Comparison of ENCODE assay signal across 28 cellular contexts in the genomic region with DNA sequence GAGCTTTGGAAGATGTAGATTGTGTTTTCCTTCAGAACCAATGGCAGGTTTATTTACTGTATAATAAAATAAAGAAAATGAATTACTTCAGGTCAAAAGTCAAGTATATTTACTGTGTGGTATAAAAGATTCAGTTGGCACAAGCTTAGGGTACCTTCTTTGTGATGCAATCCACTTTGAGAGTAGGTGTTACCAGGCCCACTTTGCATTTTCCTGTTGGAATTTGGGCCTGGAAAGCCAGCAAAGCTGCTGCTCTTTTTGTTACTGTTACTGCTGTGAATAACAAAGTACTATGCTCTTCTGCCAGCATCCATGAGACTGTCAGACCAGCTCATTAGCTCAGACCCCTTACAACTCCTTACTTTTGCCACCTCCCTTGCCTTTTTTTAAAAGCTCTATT.
"Had no signal": no experiment of that assay in that cellular context is flagged by ENCODE, and none has a peak within 500 bp of the region (broad histone marks: within the 10 kb centered on the region; RNA-seq: fewer than 3 reads in every experiment).

No MANE protein-coding gene starts in this region.

- ATAC-seq: activated CD4-positive, alpha-beta T cell treated with anti-CD3 and anti-CD28 coated beads for 36 hours; activated CD4-positive, CD25-positive, alpha-beta regulatory T cell treated with anti-CD3 and anti-CD28 coated beads, Interleukin-2, amount 50 U/mL, for 24 hours; activated CD8-positive, alpha-beta T cell treated with anti-CD3 and anti-CD28 coated beads, Interleukin-2, amount 10 ng/mL, durations not matched to agents 7 days and 5 days; activated T-cell treated with anti-CD3 and anti-CD28 coated beads, Interleukin-2, amount 50 U/mL, for 4 hours had no signal

- H3K4me3 ChIP-seq: PC-9 had no signal

- H3K27me3 Mint-ChIP-seq: activated CD4-positive, alpha-beta T cell treated with anti-CD3 and anti-CD28 coated beads for 36 hours; activated CD4-positive, alpha-beta T cell treated with anti-CD3 and anti-CD28 coated beads, Interleukin-2, amount 10 ng/mL, durations not matched to agents 7 days and 5 days; activated naive CD8-positive, alpha-beta T cell treated with anti-CD3 and anti-CD28 coated beads for 36 hours had no signal

- DNase-seq: activated CD4-positive, alpha-beta T cell treated with anti-CD3 and anti-CD28 coated beads for 36 hours; activated CD4-positive, alpha-beta T cell treated with anti-CD3 and anti-CD28 coated beads, Interleukin-2, amount 10 ng/mL, durations not matched to agents 7 days and 5 days; activated CD4-positive, alpha-beta T cell treated with anti-CD3 and anti-CD28 coated beads, Interleukin-2, amount 50 U/mL, for 48 hours; activated CD8-positive, alpha-beta T cell treated with anti-CD3 and anti-CD28 coated beads, Interleukin-2, amount 10 ng/mL, durations not matched to agents 7 days and 5 days; activated effector memory CD4-positive, alpha-beta T cell treated with anti-CD3 and anti-CD28 coated beads, Interleukin-2, amount 50 U/mL, for 16 hours; activated naive CD4-positive, alpha-beta T cell; activated naive CD4-positive, alpha-beta T cell treated with anti-CD3 and anti-CD28 coated beads, Interleukin-2, amount 50 U/mL, for 16 hours; activated naive CD8-positive, alpha-beta T cell treated with anti-CD3 and anti-CD28 coated beads for 36 hours; activated T-cell treated with anti-CD3 and anti-CD28 coated beads for 4 hours; activated T-cell treated with anti-CD3 and anti-CD28 coated beads, Interleukin-2, amount 50 U/mL, for 4 hours; amniotic stem cell; aorta; brain microvascular endothelial cell; central memory CD4-positive, alpha-beta T cell; MM.1S; MV-4-11; NCI-H1092; NCI-H1436 treated with DMSO at 0.1 percent for 48 hours; NCI-H1694 treated with DMSO at 0.1 percent for 48 hours; NCI-H2029; NCI-H345; NCI-H526; NCI-H774; PC-9; Right ventricle myocardium superior; T1000 had no signal

- H3K4me1 Mint-ChIP-seq: activated CD4-positive, alpha-beta T cell treated with anti-CD3 and anti-CD28 coated beads for 36 hours; activated CD4-positive, alpha-beta T cell treated with anti-CD3 and anti-CD28 coated beads, Interleukin-2, amount 10 ng/mL, durations not matched to agents 7 days and 5 days; activated naive CD8-positive, alpha-beta T cell treated with anti-CD3 and anti-CD28 coated beads for 36 hours had no signal

- H3K9ac ChIP-seq: KMS-11 had no signal

- H3K36me3 ChIP-seq: brain microvascular endothelial cell had no signal

- H3K27ac Mint-ChIP-seq: activated CD4-positive, alpha-beta T cell treated with anti-CD3 and anti-CD28 coated beads for 36 hours; activated CD4-positive, alpha-beta T cell treated with anti-CD3 and anti-CD28 coated beads, Interleukin-2, amount 10 ng/mL, durations not matched to agents 7 days and 5 days; activated CD8-positive, alpha-beta T cell treated with anti-CD3 and anti-CD28 coated beads, Interleukin-2, amount 10 ng/mL, durations not matched to agents 7 days and 5 days; activated naive CD8-positive, alpha-beta T cell treated with anti-CD3 and anti-CD28 coated beads for 36 hours had no signal

- H3K4me3 Mint-ChIP-seq: activated CD4-positive, alpha-beta T cell treated with anti-CD3 and anti-CD28 coated beads for 36 hours; activated CD4-positive, alpha-beta T cell treated with anti-CD3 and anti-CD28 coated beads, Interleukin-2, amount 10 ng/mL, durations not matched to agents 7 days and 5 days; activated CD8-positive, alpha-beta T cell treated with anti-CD3 and anti-CD28 coated beads, Interleukin-2, amount 10 ng/mL, durations not matched to agents 7 days and 5 days; activated naive CD8-positive, alpha-beta T cell treated with anti-CD3 and anti-CD28 coated beads for 36 hours; activated T-cell treated with anti-CD3 and anti-CD28 coated beads, Interleukin-2, amount 50 U/mL, for 4 hours had no signal

- H2AFZ ChIP-seq: PC-9 had no signal

- H3K4me2 ChIP-seq: KMS-11, PC-9 had no signal

- H3K36me3 Mint-ChIP-seq: activated naive CD8-positive, alpha-beta T cell treated with anti-CD3 and anti-CD28 coated beads for 36 hours had no signal

- H3K27me3 ChIP-seq: brain microvascular endothelial cell had no signal

- H3K27ac ChIP-seq: brain microvascular endothelial cell, KMS-11, PC-9 had no signal
